ENCODE assay signal across 15 cellular contexts in the genomic region with DNA sequence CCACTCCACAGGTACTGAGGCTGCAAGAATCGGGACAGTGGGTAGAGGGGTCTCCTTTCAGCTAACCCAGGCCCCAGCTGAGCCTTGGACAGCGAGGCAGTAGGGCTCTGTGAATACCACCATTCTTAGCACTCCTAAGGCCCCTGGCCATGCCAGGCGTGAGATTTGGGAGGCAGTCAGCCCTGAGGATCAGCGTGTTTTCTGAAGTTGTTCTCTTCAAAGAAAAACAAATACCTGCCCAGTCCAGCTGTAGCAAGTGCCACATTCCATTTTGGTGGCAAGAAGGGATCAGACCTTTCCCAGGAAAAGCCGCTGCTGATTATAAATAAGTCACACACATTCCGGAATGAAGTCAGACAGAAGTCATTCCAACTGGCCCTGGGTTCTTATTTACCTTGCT.
"Had no signal": no experiment of that assay in that cellular context is flagged by ENCODE, and none has a peak within 500 bp of the region (broad histone marks: within the 10 kb centered on the region; RNA-seq: fewer than 3 reads in every experiment).

No MANE protein-coding gene starts in this region.

- ATAC-seq: activated CD4-positive, alpha-beta T cell treated with anti-CD3 and anti-CD28 coated beads for 36 hours; activated naive CD8-positive, alpha-beta T cell treated with anti-CD3 and anti-CD28 coated beads, Interleukin-2, amount 50 U/mL, for 24 hours; activated T-helper 17 cell treated with anti-CD3 and anti-CD28 coated beads, Interleukin-2, amount 50 U/mL, for 72 hours; esophagus mucosa; WTC11 had no signal

- H3K4me3 ChIP-seq: SK-N-MC, skin epidermis had no signal

- H3K27ac ChIP-seq: SK-N-MC, skin epidermis had no signal

- DNase-seq: activated CD4-positive, alpha-beta T cell treated with anti-CD3 and anti-CD28 coated beads for 36 hours; activated CD4-positive, alpha-beta T cell treated with anti-CD3 and anti-CD28 coated beads, Interleukin-2, amount 50 U/mL, for 48 hours; activated naive CD4-positive, alpha-beta T cell treated with Interleukin-2 at 50 U/mL for 16 hours; activated naive CD8-positive, alpha-beta T cell treated with anti-CD3 and anti-CD28 coated beads, Interleukin-2, amount 50 U/mL, for 24 hours; cerebellar nuclear complex; effector CD4-positive, alpha-beta T cell; retina; stimulated activated CD4-positive, alpha-beta T cell treated with anti-CD3 and anti-CD28 coated beads, Interleukin-15, amount 100 ng/mL, for 24 hours; stimulated activated CD4-positive, alpha-beta T cell treated with anti-CD3 and anti-CD28 coated beads, Interleukin-2, amount 100 ng/mL, for 48 hours; trophoblast cell had no signal
